30 cellular contexts compared by ENCODE assay signal in the genomic region with DNA sequence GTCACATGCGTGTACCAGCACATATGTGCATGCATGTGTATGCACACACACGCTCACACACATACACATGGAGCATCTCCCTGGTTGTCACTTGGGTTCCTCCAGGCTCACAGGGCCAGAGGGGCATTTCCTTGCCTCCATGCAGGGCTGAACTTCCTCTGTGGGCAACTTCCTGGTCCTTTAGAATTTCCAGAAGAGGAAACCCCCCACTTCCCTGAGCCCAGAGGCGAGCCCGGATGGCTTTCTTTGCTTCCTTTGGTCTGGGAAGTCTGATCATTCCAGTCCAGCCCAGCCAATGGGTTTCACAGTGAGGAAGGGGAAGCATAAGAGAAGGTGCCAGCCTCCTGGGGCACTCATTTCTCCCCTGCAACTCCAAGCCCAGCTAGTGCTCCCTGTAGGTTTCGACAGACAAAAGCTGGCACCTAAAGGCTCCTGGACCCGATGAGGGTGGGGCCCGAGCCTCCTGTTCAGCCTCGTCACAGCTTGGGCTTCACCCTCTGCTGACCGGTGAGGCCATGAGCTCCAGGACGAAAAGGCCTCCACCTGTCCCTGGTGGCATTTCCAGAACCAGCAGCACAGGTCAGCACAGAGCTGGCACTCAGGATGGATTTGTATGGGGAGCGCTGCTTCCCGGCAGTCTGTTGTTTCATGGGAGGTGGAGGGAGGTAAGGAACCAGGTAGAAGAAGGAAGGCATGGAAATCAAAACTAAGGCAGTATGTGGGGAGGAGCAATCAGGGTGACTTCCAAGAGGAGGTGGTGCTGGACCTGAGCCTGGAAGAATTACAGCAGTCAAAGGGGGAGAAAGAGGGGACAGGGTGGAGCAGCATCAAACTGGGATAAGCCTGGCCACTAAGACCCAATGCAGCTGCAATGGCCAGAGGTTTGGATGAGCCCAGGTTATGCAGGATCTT. TPM values are rescaled to one million over a fixed set of nuclear protein-coding genes. Genes with fewer than 3 reads are reported as not detected.
A peak's percentile ranks its signal among the peaks of the same experiment; 100 is the strongest.
DNase-seq lines count a peak whose midpoint lies in the region; ATAC-seq and TF ChIP-seq lines count a peak whose summit lies in the region.
"Had no signal": no experiment of that assay in that cellular context is flagged by ENCODE, and none has a peak within 500 bp of the region (broad histone marks: within the 10 kb centered on the region; RNA-seq: fewer than 3 reads in every experiment).

No MANE protein-coding gene starts in this region.

- H3K79me2 ChIP-seq in H9 (ENCODE audit: insufficient read depth, low read length) = no peaks in the 10 kb centered on the region
- no peaks in the 10 kb centered on the region for H3K79me2 ChIP-seq in PC-3 (ENCODE audit: low read length)

- intact Hi-C loops in PC-3 (cut with micrococcal nuclease) (loop anchor here (5.0 to 10.0 kb wide), 2 partner anchors 273 to 410 kb away; no protein-coding TSS in a partner anchor), posterior vena cava (cut with DNase I) (loop anchor here (5.0 kb wide), 4 partner anchors 48 to 273 kb away; a partner anchor contains a TSS)

- H3K4me2 ChIP-seq in H9 (ENCODE audit: insufficient read depth, insufficient read length, low read length) = no peak overlapping the region
- H3K4me2 ChIP-seq in PC-3 (ENCODE audit: low read length) = no peak overlapping the region

- no peak overlapping the region for H2BK5ac ChIP-seq in H9 (ENCODE audit: insufficient read length, low read length)

- no peak overlapping the region; a peak in 2 of 7 replicates for H3K27ac Mint-ChIP-seq in H9
- H3K27ac Mint-ChIP-seq in effector memory CD8-positive, alpha-beta T cell = peak overlapping the region in 1 of 2 donors; percentile 51
- H3K27ac Mint-ChIP-seq: activated B cell treated with CpG ODN at 0.5 μM for 24 hours; mesothelial cell of epicardium; stimulated activated memory B cell treated with anti-CD40 and anti-IgM and Interleukin-4, amounts not matched to agents 10 μg/mL and 1 μg/mL and 100 μg/mL, for 72 hours had no signal

- H4K8ac ChIP-seq in H9 (replicated peaks; ENCODE audit: insufficient read length, low read depth, low read length) = no peak overlapping the region

- BruUV-seq in PC-3 (replicated peaks; lab: Mats Ljungman, UMichigan) = no TSS peak

- H3K36me3 Mint-ChIP-seq in H9 (ENCODE audit: insufficient read depth in 1 of 3, low read depth in 3 of 3) = no peaks in the 10 kb centered on the region; a peak in 1 of 7 replicates
- H3K36me3 Mint-ChIP-seq in effector memory CD8-positive, alpha-beta T cell (ENCODE audit: insufficient read depth) = peaks cover 3% of the 10 kb centered on the region
- H3K36me3 Mint-ChIP-seq: mesothelial cell of epicardium; naive B cell; stimulated activated memory B cell treated with anti-CD40 and anti-IgM and Interleukin-4, amounts not matched to agents 10 μg/mL and 1 μg/mL and 100 μg/mL, for 72 hours had no signal

- H3K9me3 Mint-ChIP-seq in H9 = peaks cover 0 to 2% of the 10 kb centered on the region in 2 experiments; a peak in 2 of 5 replicates
- no peaks in the 10 kb centered on the region for H3K9me3 Mint-ChIP-seq in effector memory CD8-positive, alpha-beta T cell
- H3K9me3 Mint-ChIP-seq: activated B cell treated with CpG ODN at 0.5 μM for 24 hours; mesothelial cell of epicardium; stimulated activated memory B cell treated with anti-CD40 and anti-IgM and Interleukin-4, amounts not matched to agents 10 μg/mL and 1 μg/mL and 100 μg/mL, for 72 hours had no signal

- no peak overlapping the region for H4K5ac ChIP-seq in H9 (ENCODE audit: insufficient read length, low read depth, low read length)

- no peak overlapping the region for H3K23ac ChIP-seq in H9 (ENCODE audit: insufficient read length, low read depth, low read length)

- ATAC-seq in PC-3 (no peak), foreskin keratinocyte (no peak), GM18858 (IDR thresholded peaks at IDR 0.05; ENCODE audit: unreplicated experiment) (no peak)
- no peak for ATAC-seq in effector memory CD8-positive, alpha-beta T cell (replicated peaks)
- ATAC-seq: gastroesophageal sphincter; stimulated activated memory B cell treated with anti-CD40 and anti-IgM and Interleukin-4, amounts not matched to agents 10 μg/mL and 1 μg/mL and 100 μg/mL, for 72 hours had no signal

- CTCF ChIA-PET in PC-3 (lab: Charles Lee) = no interaction called here

- in situ Hi-C loops in GM13976 (cut with MboI; ENCODE audit: low sequenced_read_pairs, unreplicated experiment) = loop anchor here (5.0 to 25.0 kb wide), 2 partner anchors 138 to 268 kb away; a partner anchor contains a TSS

- H2BK20ac ChIP-seq in H9 (ENCODE audit: low read depth, low read length, poor library complexity, severe bottlenecking) = no peak overlapping the region

- no peaks in the 10 kb centered on the region for H3K23me2 ChIP-seq in H9 (ENCODE audit: insufficient read length, low read depth, low read length, poor library complexity, severe bottlenecking)

- TF ChIP-seq CTCF in H9 (conservative IDR thresholded peaks at IDR 0.05) (no peak), PC-3 (conservative IDR thresholded peaks at IDR 0.05; ENCODE audit: low read depth, low read length) (no peak), foreskin keratinocyte (conservative IDR thresholded peaks at IDR 0.05) (no peak), GM13976 (IDR thresholded peaks at IDR 0.05; ENCODE audit: borderline replicate concordance, control extremely low read depth, extremely low read depth, insufficient read depth, missing control alignments) (no peak)

- no peak overlapping the region for H2BK120ac ChIP-seq in H9 (ENCODE audit: low read depth, low read length, poor library complexity, severe bottlenecking)

- peak overlapping the region; percentile 11 for H3K18ac ChIP-seq in H9 (ENCODE audit: insufficient read length, low read depth, low read length)

- DNase-seq in H9 (no peak), PC-3 (no peak), foreskin keratinocyte (no peak), posterior vena cava (ENCODE audit: low spot score) (peak; percentile 51), GM13976 (ENCODE audit: low spot score) (no peak)
- DNase-seq in effector memory CD8-positive, alpha-beta T cell = no peak
- DNase-seq: activated B cell treated with CpG ODN at 0.5 μM for 24 hours; activated CD8-positive, alpha-beta memory T cell treated with anti-CD3 and anti-CD28 coated beads, Interleukin-2, amount 50 U/mL, for 48 hours; activated naive CD4-positive, alpha-beta T cell treated with anti-CD3 and anti-CD28 coated beads, Interleukin-2, amount 50 U/mL, for 16 hours; amygdala; brain microvascular endothelial cell; C1 segment of cervical spinal cord; COR-L47; DMS79; left ventricle myocardium inferior; naive B cell; NCI-H1048; NCI-H1694; NCI-H446; NCI-H748 treated with DMSO at 0.1 percent for 48 hours had no signal

- no peak overlapping the region for H3T11ph ChIP-seq in H9 (ENCODE audit: low read length)

- POLR2A ChIA-PET in PC-3 (lab: Charles Lee; ENCODE audit: unreplicated experiment) = no interaction called here

- H3K4me1 ChIP-seq in H9 (ENCODE audit: insufficient read depth, low read length) = no peaks in the 10 kb centered on the region
- peaks cover 28% of the 10 kb centered on the region for H3K4me1 ChIP-seq in PC-3 (ENCODE audit: insufficient read depth, low read length)
- peaks cover 26% of the 10 kb centered on the region for H3K4me1 ChIP-seq in foreskin keratinocyte
- H3K4me1 ChIP-seq: prostate gland, SJSA1 had no signal

- H3K9me3 ChIP-seq in H9 (ENCODE audit: control insufficient read depth, low read depth, low read length) = no peaks in the 10 kb centered on the region
- H3K9me3 ChIP-seq in PC-3 (ENCODE audit: low read length) = no peaks in the 10 kb centered on the region
- H3K9me3 ChIP-seq: gastroesophageal sphincter, left ventricle myocardium inferior, prostate gland, SJSA1 had no signal

- WGBS in H9 (ENCODE audit: extremely low coverage, insufficient read length, low lambda C conversion rate) = no CpG with 5 or more reads among the region's 12 CpGs

- H2AFZ ChIP-seq in H9 (ENCODE audit: low read length) = no peak overlapping the region
- H2AFZ ChIP-seq in PC-3 (ENCODE audit: low read length) = no peak overlapping the region

- H4K20me1 ChIP-seq in H9 (ENCODE audit: control insufficient read depth, insufficient read depth, insufficient read length) = no peaks in the 10 kb centered on the region
- no peaks in the 10 kb centered on the region for H4K20me1 ChIP-seq in PC-3 (ENCODE audit: low read length)

- H3K4ac ChIP-seq in H9 (ENCODE audit: low read depth, low read length) = no peak overlapping the region

- no peaks in the 10 kb centered on the region for H3K9me2 ChIP-seq in PC-3 (replicated peaks; ENCODE audit: low read length)

- H3K27ac ChIP-seq in H9 (ENCODE audit: insufficient read length, low read depth, low read length) = no peak overlapping the region
- H3K27ac ChIP-seq in PC-3 (ENCODE audit: low read length) = peak overlapping the region; percentile 34; the same call in 1 of the 2 replicates
- H3K27ac ChIP-seq in foreskin keratinocyte = peak overlapping the region; percentile 46
- H3K27ac ChIP-seq: brain microvascular endothelial cell, gastroesophageal sphincter, left ventricle myocardium inferior, prostate gland, SJSA1 had no signal

- H3K4me3 ChIP-seq in PC-3 (ENCODE audit: low read length) = no peak overlapping the region
- H3K4me3 ChIP-seq: gastroesophageal sphincter, left ventricle myocardium inferior, prostate gland, SJSA1 had no signal

- H3K27me3 Mint-ChIP-seq in H9 (ENCODE audit: low read depth) = peaks cover 3% of the 10 kb centered on the region
- peaks cover 0 to 16% of the 10 kb centered on the region in 2 donors for H3K27me3 Mint-ChIP-seq in effector memory CD8-positive, alpha-beta T cell

- no peaks in the 10 kb centered on the region for H3K27me3 ChIP-seq in H9 (ENCODE audit: insufficient read depth, low read length)
- H3K27me3 ChIP-seq in PC-3 (ENCODE audit: low read length) = no peaks in the 10 kb centered on the region
- no peaks in the 10 kb centered on the region for H3K27me3 ChIP-seq in foreskin keratinocyte
- H3K27me3 ChIP-seq: brain microvascular endothelial cell, gastroesophageal sphincter, SJSA1 had no signal

- peaks cover 12 to 15% of the 10 kb centered on the region in 2 experiments for H3K4me1 Mint-ChIP-seq in H9
- H3K4me1 Mint-ChIP-seq in effector memory CD8-positive, alpha-beta T cell (ENCODE audit: low read depth in 2 of 2) = peaks cover 18 to 19% of the 10 kb centered on the region in 2 donors
- H3K4me1 Mint-ChIP-seq: mesothelial cell of epicardium; stimulated activated memory B cell treated with anti-CD40 and anti-IgM and Interleukin-4, amounts not matched to agents 10 μg/mL and 1 μg/mL and 100 μg/mL, for 72 hours had no signal

- no peak overlapping the region for H4K91ac ChIP-seq in H9 (ENCODE audit: insufficient read length, low read depth, low read length)

- no peaks in the 10 kb centered on the region for H3K79me1 ChIP-seq in H9 (ENCODE audit: insufficient read depth, low read depth, low read length, poor library complexity, severe bottlenecking)

- H3F3A ChIP-seq in PC-3 (ENCODE audit: low read length, unreplicated experiment) = no peaks in the 10 kb centered on the region

- no peak overlapping the region for H3K4me3 Mint-ChIP-seq in H9
- peak overlapping the region in 1 of 2 donors; percentile 30 for H3K4me3 Mint-ChIP-seq in effector memory CD8-positive, alpha-beta T cell
- H3K4me3 Mint-ChIP-seq: activated B cell treated with CpG ODN at 0.5 μM for 24 hours; mesothelial cell of epicardium; naive B cell; stimulated activated memory B cell treated with anti-CD40 and anti-IgM and Interleukin-4, amounts not matched to agents 10 μg/mL and 1 μg/mL and 100 μg/mL, for 72 hours had no signal

- no peak overlapping the region; the same call in 1 of the 2 replicates for H3K14ac ChIP-seq in H9 (ENCODE audit: insufficient read depth, low read length)

- H3K9ac ChIP-seq in H9 (ENCODE audit: extremely low read depth, insufficient read length, low read length) (no peak overlapping the region), PC-3 (ENCODE audit: low read length) (no peak overlapping the region)

- no peak overlapping the region for H2AK5ac ChIP-seq in H9 (ENCODE audit: insufficient read length, low read length)

- no peak overlapping the region for H3K56ac ChIP-seq in H9 (ENCODE audit: insufficient read length, low read depth, low read length)

- no peak overlapping the region for H2BK15ac ChIP-seq in H9 (ENCODE audit: low read depth, low read length)

- H3K36me3 ChIP-seq in PC-3 (ENCODE audit: low read depth, low read length) = no peaks in the 10 kb centered on the region
- H3K36me3 ChIP-seq: brain microvascular endothelial cell, gastroesophageal sphincter, left ventricle myocardium inferior, prostate gland, SJSA1 had no signal

- no peak overlapping the region for H2BK12ac ChIP-seq in H9 (ENCODE audit: insufficient read length, low read depth, low read length)

RNA-seq across cellular contexts. Expression of a gene that starts 23.7 kb away (rescaled TPM):
- total RNA-seq in H9 (2021) (not detected in 2 replicates), PC-3 (2014; rRNA removed) (not detected in 2 replicates), foreskin keratinocyte (0.48 and 0.53 TPM in 2 replicates), posterior vena cava (under 1 TPM in 1 of 2 donors, not detected in 1; 0.14 TPM)
- 0.55 and 0.68 TPM in 2 replicates for polyA plus RNA-seq in foreskin keratinocyte
- total RNA-seq: activated B cell treated with CpG ODN at 0.5 μM for 24 hours, endothelial cell of umbilical vein, fibroblast of lung, gastroesophageal sphincter, left ventricle myocardium inferior, mesothelial cell of epicardium, RPMI7951, SJSA1, subcutaneous adipose tissue had no signal
- polyA plus RNA-seq: fibroblast of lung had no signal
